ENCODE assay signal across 10 cellular contexts in genomic region chr21:31158789-31159581, GRCh38.
DNase-seq lines count a peak whose midpoint lies in the region; ATAC-seq and TF ChIP-seq lines count a peak whose summit lies in the region.
"Had no signal": no experiment of that assay in that cellular context is flagged by ENCODE, and none has a peak within 500 bp of the region (broad histone marks: within the 10 kb centered on the region; RNA-seq: fewer than 3 reads in every experiment).

No MANE protein-coding gene starts in this region.

- CTCF ChIA-PET in activated CD4-positive, alpha-beta memory T cell treated with anti-CD3 and anti-CD28 coated beads for 36 hours (lab: Charles Lee) = interaction anchor here (0.6 to 1.7 kb wide), 4 partner anchors 12 to 445 kb away, joined by 3 to 13 read pairs (median 3); no protein-coding TSS in a partner anchor

- intact Hi-C loops in activated CD4-positive, alpha-beta memory T cell treated with anti-CD3 and anti-CD28 coated beads for 36 hours (cut with micrococcal nuclease) = loop anchor here (1.0 kb wide), 1 partner anchor 26 kb away; no protein-coding TSS in a partner anchor

- no peaks in the 10 kb centered on the region for H4K20me1 ChIP-seq in hepatocyte (ENCODE audit: insufficient read depth, poor library complexity, severe bottlenecking)

- peaks cover 10% of the 10 kb centered on the region for H3K9me3 ChIP-seq in hepatocyte (ENCODE audit: low read depth)

- no peaks in the 10 kb centered on the region for H3K4me1 ChIP-seq in hepatocyte (ENCODE audit: insufficient read depth)

- H3K27ac ChIP-seq in hepatocyte (peak overlapping the region; percentile 26), temporal lobe (ENCODE audit: low read depth, low read length) (peak overlapping the region; percentile 82)

- H2AFZ ChIP-seq in hepatocyte = no peak overlapping the region

- POLR2A ChIA-PET in activated CD4-positive, alpha-beta memory T cell treated with anti-CD3 and anti-CD28 coated beads for 36 hours (lab: Charles Lee) = interaction anchor here (0.6 to 1.5 kb wide), 2 partner anchors 23 to 181 kb away, joined by 3 to 5 read pairs; no protein-coding TSS in a partner anchor

- no peaks in the 10 kb centered on the region for H3K36me3 ChIP-seq in hepatocyte (replicated peaks; ENCODE audit: insufficient read depth, low read depth)

- no peak overlapping the region for H3K4me2 ChIP-seq in hepatocyte

- H3K4me3 ChIP-seq in hepatocyte = no peak overlapping the region

- H3K36me3 Mint-ChIP-seq in activated T-cell treated with anti-CD3 and anti-CD28 coated beads, Interleukin-2, amount 50 U/mL, for 4 hours (ENCODE audit: insufficient read depth) = peaks cover 25% of the 10 kb centered on the region
- H3K36me3 Mint-ChIP-seq in activated CD4-positive, alpha-beta memory T cell treated with anti-CD3 and anti-CD28 coated beads for 36 hours = peaks cover 49% of the 10 kb centered on the region

- H3K4me1 Mint-ChIP-seq in activated T-cell treated with anti-CD3 and anti-CD28 coated beads, Interleukin-2, amount 50 U/mL, for 4 hours (ENCODE audit: low read depth) = peaks cover 78% of the 10 kb centered on the region
- H3K4me1 Mint-ChIP-seq in activated CD4-positive, alpha-beta memory T cell treated with anti-CD3 and anti-CD28 coated beads for 36 hours (ENCODE audit: low read depth) = peaks cover 84% of the 10 kb centered on the region

- H3K27me3 ChIP-seq in hepatocyte = no peaks in the 10 kb centered on the region

- H3K9me2 ChIP-seq in hepatocyte (replicated peaks; ENCODE audit: insufficient read depth) = no peaks in the 10 kb centered on the region

- H3K79me2 ChIP-seq in hepatocyte = no peaks in the 10 kb centered on the region

- no peaks in the 10 kb centered on the region for H3K9me3 Mint-ChIP-seq in activated T-cell treated with anti-CD3 and anti-CD28 coated beads, Interleukin-2, amount 50 U/mL, for 4 hours
- peaks cover 14% of the 10 kb centered on the region for H3K9me3 Mint-ChIP-seq in activated CD4-positive, alpha-beta memory T cell treated with anti-CD3 and anti-CD28 coated beads for 36 hours

- peak overlapping the region; percentile 66 for H3K27ac Mint-ChIP-seq in activated CD4-positive, alpha-beta memory T cell treated with anti-CD3 and anti-CD28 coated beads for 36 hours

- 85% methylated on average over 8 of the region's 8 CpGs for WGBS in hepatocyte (ENCODE audit: low lambda C conversion rate, missing lambda C conversion rate)

- no peak for TF ChIP-seq CTCF in hepatocyte (IDR thresholded peaks at IDR 0.05; ENCODE audit: poor library complexity)

- ATAC-seq in activated T-cell treated with anti-CD3 and anti-CD28 coated beads, Interleukin-2, amount 50 U/mL, for 4 hours = peak; percentile 44 to 49
- ATAC-seq in HG03280 (IDR thresholded peaks at IDR 0.05; ENCODE audit: unreplicated experiment) = no peak

- H3K27me3 Mint-ChIP-seq in activated T-cell treated with anti-CD3 and anti-CD28 coated beads, Interleukin-2, amount 50 U/mL, for 4 hours (ENCODE audit: low read depth) = no peaks in the 10 kb centered on the region
- no peaks in the 10 kb centered on the region for H3K27me3 Mint-ChIP-seq in activated CD4-positive, alpha-beta memory T cell treated with anti-CD3 and anti-CD28 coated beads for 36 hours

- no peak for DNase-seq in activated T-cell treated with anti-CD3 and anti-CD28 coated beads, Interleukin-2, amount 50 U/mL, for 4 hours
- DNase-seq in activated T-cell treated with anti-CD3 and anti-CD28 coated beads for 4 hours = no peak
- DNase-seq in activated CD4-positive, alpha-beta memory T cell treated with anti-CD3 and anti-CD28 coated beads for 36 hours = no peak
- DNase-seq in hepatocyte (ENCODE audit: low spot score) = no peak
- no peak for DNase-seq in NCI-H146 treated with DMSO at 0.1 percent for 48 hours (lab: John Stamatoyannopoulos, UW; ENCODE audit: unreplicated experiment)
- DNase-seq in activated CD4-positive, alpha-beta T cell treated with anti-CD3 and anti-CD28 coated beads, Interleukin-2, amount 50 U/mL, for 48 hours = no peak
- DNase-seq: NCI-H2107; stimulated activated CD4-positive, alpha-beta T cell treated with anti-CD3 and anti-CD28 coated beads, Interleukin-2, amount 100 ng/mL, for 24 hours had no signal

- H3K4me3 Mint-ChIP-seq in activated T-cell treated with anti-CD3 and anti-CD28 coated beads, Interleukin-2, amount 50 U/mL, for 4 hours = peak overlapping the region; percentile 70
- peak overlapping the region; percentile 3 for H3K4me3 Mint-ChIP-seq in activated CD4-positive, alpha-beta memory T cell treated with anti-CD3 and anti-CD28 coated beads for 36 hours
